8 cellular contexts compared by ENCODE assay signal in the genomic region with DNA sequence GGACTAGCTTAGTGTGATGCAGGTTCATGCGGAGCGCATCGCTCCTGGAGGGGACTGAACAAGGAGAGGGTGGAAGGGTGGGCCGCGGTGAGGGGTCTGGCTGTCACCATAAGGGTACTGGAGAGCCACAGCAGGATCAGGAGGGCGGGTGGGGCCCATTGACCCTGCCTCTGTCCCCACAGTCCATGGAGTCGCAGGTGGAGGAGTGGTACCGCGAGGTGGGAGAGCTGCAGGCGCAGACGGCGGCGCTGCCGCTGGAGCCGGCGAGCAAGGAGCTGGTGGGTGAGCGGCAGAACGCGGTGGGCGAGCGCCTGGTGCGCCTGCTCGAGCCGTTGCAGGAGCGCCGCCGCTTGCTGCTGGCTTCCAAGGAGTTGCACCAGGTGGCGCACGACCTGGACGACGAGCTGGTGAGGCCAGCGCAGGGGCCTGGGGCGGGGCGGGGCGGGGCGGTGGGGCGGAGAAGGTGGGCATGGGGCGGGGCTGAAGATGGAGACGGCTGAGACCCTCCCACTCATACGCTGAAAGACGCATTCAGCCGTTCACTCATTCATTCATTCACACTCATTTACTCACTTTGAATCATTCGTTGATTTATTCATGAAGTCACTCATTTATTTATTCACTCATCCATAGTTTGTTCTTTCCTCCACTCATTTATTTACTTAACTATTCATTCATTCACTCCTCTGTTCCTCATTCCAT. TPM values are rescaled to one million over a fixed set of nuclear protein-coding genes. Genes with fewer than 3 reads are reported as not detected.
DNase-seq lines count a peak whose midpoint lies in the region; ATAC-seq and TF ChIP-seq lines count a peak whose summit lies in the region.

No MANE protein-coding gene starts in this region.

- no peak overlapping the region for H3K27ac ChIP-seq in lung (ENCODE audit: low read depth in 1 of 2, low read length in 1 of 2)

- no peaks in the 10 kb centered on the region for H3K9me3 ChIP-seq in lung (ENCODE audit: control insufficient read depth in 2 of 2, insufficient read depth in 1 of 2, low read length in 1 of 2)

- peaks cover 0 to 2% of the 10 kb centered on the region in 2 donors for H3K4me1 ChIP-seq in lung (ENCODE audit: control insufficient read depth in 2 of 2, insufficient read depth in 2 of 2, low read length in 2 of 2)

- H3K4me3 ChIP-seq in lung: no peak overlapping the region

- H3K27me3 ChIP-seq in lung (ENCODE audit: control insufficient read depth, insufficient read depth): peaks cover 5% of the 10 kb centered on the region

- peak; percentile 77 to 89 for ATAC-seq in activated CD4-positive, CD25-positive, alpha-beta regulatory T cell treated with anti-CD3 and anti-CD28 coated beads, Interleukin-2, amount 50 U/mL, for 24 hours
- ATAC-seq in lung (ENCODE audit: insufficient read depth, low FRiP score) (no peak), HG03342 (IDR thresholded peaks at IDR 0.05; ENCODE audit: unreplicated experiment) (no peak), GM21423 (IDR thresholded peaks at IDR 0.05; ENCODE audit: unreplicated experiment) (no peak)

- 4 to 5% methylated on average over 38 to 43 of the region's 43 CpGs for WGBS in lung, 2 donors

- peak; percentile 14 for TF ChIP-seq CTCF in lung (IDR thresholded peaks at IDR 0.05; ENCODE audit: control extremely low read depth, extremely low read depth)

- no peaks in the 10 kb centered on the region for H3K36me3 ChIP-seq in lung (ENCODE audit: control insufficient read depth in 2 of 2, insufficient read depth in 2 of 2, low read length in 2 of 2)

- DNase-seq in DMS53 treated with DMSO at 0.1 percent for 48 hours (lab: John Stamatoyannopoulos, UW; ENCODE audit: unreplicated experiment) (peak; percentile 43), NAMALWA (ENCODE audit: low spot score) (peak; percentile 87), lung (ENCODE audit: low spot score) (peak; percentile 58)
- peak; percentile 49 for DNase-seq in central memory CD4-positive, alpha-beta T cell
- DNase-seq in stimulated activated CD8-positive, alpha-beta memory T cell treated with anti-CD3 and anti-CD28 coated beads, Interleukin-4, amount 100 ng/mL, for 24 hours (ENCODE audit: low read depth): peak; percentile 69

RNA-seq across cellular contexts. Expression of a gene that starts 27.5 kb away (rescaled TPM):
- 100 to 1,000 TPM in 1 of 2 donors, 10 to 100 TPM in 1; 21.1 to 105 TPM for total RNA-seq in lung
- polyA plus RNA-seq in lung: 100 to 1,000 TPM in 1 of 2 donors, 10 to 100 TPM in 1; 89.0 to 191 TPM

RNA-seq across cellular contexts. Expression of a gene that starts 52.0 kb away (rescaled TPM):
- total RNA-seq in lung: 100 to 1,000 TPM; 203 to 290 TPM
- polyA plus RNA-seq in lung: 10 to 100 TPM; 73.0 to 99.4 TPM

Comparison
In these comparisons a context has a peak if more than half of its experiments do, and no peak if none do; other contexts are left out.
1. ATAC-seq: peak in activated CD4-positive, CD25-positive, alpha-beta regulatory T cell treated with anti-CD3 and anti-CD28 coated beads, Interleukin-2, amount 50 U/mL, for 24 hours (2 of 2); none in lung (single experiment), HG03342 (single experiment) and GM21423 (single experiment).
2. Peak in every context shown above with its lines, with median percentiles within 50 percentile points of each other: DNase-seq.